ENCODE assay signal across 2 cellular contexts in genomic region chr4:16655140-16655539, GRCh38.
TF ChIP-seq lines count a peak whose summit lies in the region.

No MANE protein-coding gene starts in this region.

TF ChIP-seq in SK-N-SH, 30 proteins besides CTCF, POLR2A, EP300 and RAD21 (continued from another document):
- TF ChIP-seq USF1 (IDR thresholded peaks at IDR 0.05; ENCODE audit: borderline replicate concordance, low read depth) = no peak

TF ChIP-seq in SK-N-SH treated with all-trans-retinoic acid at 6 μM for 48 hours, 23 proteins besides CTCF, POLR2A, EP300 and RAD21 (continued from another document):
- TF ChIP-seq ZNF565 (CRISPR knock-in tag; conservative IDR thresholded peaks at IDR 0.05; ENCODE audit: low read depth) (no peak), CSDC2 (CRISPR knock-in tag; IDR thresholded peaks at IDR 0.05) (no peak), ZFP30 (CRISPR knock-in tag; IDR thresholded peaks at IDR 0.05) (no peak)
